In genomic region chr12:19799216-19799615, GRCh38 we compare ENCODE assay signal across 22 cellular contexts.
A peak's percentile ranks its signal among the peaks of the same experiment; 100 is the strongest.
DNase-seq lines count a peak whose midpoint lies in the region; ATAC-seq and TF ChIP-seq lines count a peak whose summit lies in the region.
"Had no signal": no experiment of that assay in that cellular context is flagged by ENCODE, and none has a peak within 500 bp of the region (broad histone marks: within the 10 kb centered on the region; RNA-seq: fewer than 3 reads in every experiment).

No MANE protein-coding gene starts in this region.

- peaks cover 3% of the 10 kb centered on the region for H3K9me3 Mint-ChIP-seq in neural crest cell

- TF ChIP-seq CTCF in PC-3 (conservative IDR thresholded peaks at IDR 0.05; ENCODE audit: low read depth, low read length), result no peak
- no peak for TF ChIP-seq CTCF in astrocyte of the spinal cord (IDR thresholded peaks at IDR 0.05; ENCODE audit: low read depth, low read length)
- no peak for TF ChIP-seq CTCF in neural crest cell (conservative IDR thresholded peaks at IDR 0.05)

- no peaks in the 10 kb centered on the region for H4K20me1 ChIP-seq in PC-3 (ENCODE audit: low read length)

- POLR2A ChIA-PET in PC-3 (lab: Charles Lee; ENCODE audit: unreplicated experiment), result no interaction called here

- H3K9me2 ChIP-seq in PC-3 (replicated peaks; ENCODE audit: low read length), result no peaks in the 10 kb centered on the region

- H3K4me1 ChIP-seq in PC-3 (ENCODE audit: insufficient read depth, low read length), result peaks cover 12% of the 10 kb centered on the region
- no peaks in the 10 kb centered on the region for H3K4me1 ChIP-seq in HAP-1
- H3K4me1 ChIP-seq: foreskin keratinocyte had no signal

- H3K4me3 ChIP-seq in PC-3 (ENCODE audit: low read length) (no peak overlapping the region), astrocyte of the spinal cord (ENCODE audit: low read depth, low read length) (no peak overlapping the region), HAP-1 (no peak overlapping the region)
- H3K4me3 ChIP-seq: tibial artery had no signal

- CTCF ChIA-PET in PC-3 (lab: Charles Lee), result no interaction called here

- in situ Hi-C loops in astrocyte of the spinal cord (cut with HindIII; ENCODE audit: low sequenced_read_pairs), result no loop called here
- in situ Hi-C loops in HAP-1 (cut with MboI; ENCODE audit: low sequenced_read_pairs), result no loop called here

- H3K27me3 Mint-ChIP-seq in neural crest cell (ENCODE audit: low read depth), result no peaks in the 10 kb centered on the region
- H3K27me3 Mint-ChIP-seq: brain; stimulated activated naive B cell treated with anti-CD40 and anti-IgM and Interleukin-4, amounts not matched to agents 10 μg/mL and 1 μg/mL and 100 μg/mL, for 72 hours had no signal

- no peak overlapping the region for H3K4me3 Mint-ChIP-seq in neural crest cell
- H3K4me3 Mint-ChIP-seq: brain; nephron; stimulated activated naive B cell treated with anti-CD40 and anti-IgM and Interleukin-4, amounts not matched to agents 10 μg/mL and 1 μg/mL and 100 μg/mL, for 72 hours had no signal

- BruUV-seq in PC-3 (replicated peaks; lab: Mats Ljungman, UMichigan), result no TSS peak

- no peaks in the 10 kb centered on the region for H3K36me3 ChIP-seq in PC-3 (ENCODE audit: low read depth, low read length)
- no peaks in the 10 kb centered on the region for H3K36me3 ChIP-seq in HAP-1 (replicated peaks)
- H3K36me3 ChIP-seq: tibial artery had no signal

- peaks cover 12% of the 10 kb centered on the region for H3K4me1 Mint-ChIP-seq in neural crest cell
- H3K4me1 Mint-ChIP-seq: brain; nephron; stimulated activated naive B cell treated with anti-CD40 and anti-IgM and Interleukin-4, amounts not matched to agents 10 μg/mL and 1 μg/mL and 100 μg/mL, for 72 hours had no signal

- H3F3A ChIP-seq in PC-3 (ENCODE audit: low read length, unreplicated experiment), result no peaks in the 10 kb centered on the region

- H3K79me2 ChIP-seq in PC-3 (ENCODE audit: low read length), result no peaks in the 10 kb centered on the region

- intact Hi-C loops in PC-3 (cut with micrococcal nuclease) (no loop called here), cardiac septum (cut with DNase I) (no loop called here)

- DNase-seq in EL (peak; percentile 16), PC-3 (peak; percentile 73), astrocyte of the spinal cord (ENCODE audit: low read depth, low spot score) (peak; percentile 88), neural crest cell (ENCODE audit: low read depth, low spot score) (no peak), HK-2 (ENCODE audit: unreplicated experiment) (no peak), cardiac septum (ENCODE audit: low spot score) (no peak), HuH-7.5 (ENCODE audit: low spot score) (no peak), HAP-1 (ENCODE audit: low spot score in 2 of 2) (no peak)
- DNase-seq: activated naive CD4-positive, alpha-beta T cell treated with anti-CD3 and anti-CD28 coated beads, Interleukin-2, amount 50 U/mL, for 16 hours; activated T-cell treated with anti-CD3 and anti-CD28 coated beads, Interleukin-2, amount 50 U/mL, for 48 hours; foreskin keratinocyte; Kasumi-1; kidney; NCI-H1105 treated with DMSO at 0.1 percent for 48 hours; NK-92 treated with Interleukin-12 subunit alpha and Interleukin-12 subunit beta, amount 100 ng/mL, for 24 hours; posterior cingulate gyrus; RPMI8226; stimulated activated naive B cell treated with anti-CD40 and anti-IgM and Interleukin-4, amounts not matched to agents 10 μg/mL and 1 μg/mL and 100 μg/mL, for 72 hours; T1000; tibial artery had no signal

- H3K4me2 ChIP-seq in PC-3 (ENCODE audit: low read length), result peak overlapping the region; percentile 62

- no peaks in the 10 kb centered on the region for H3K36me3 Mint-ChIP-seq in neural crest cell (ENCODE audit: low read depth)
- H3K36me3 Mint-ChIP-seq: brain; stimulated activated naive B cell treated with anti-CD40 and anti-IgM and Interleukin-4, amounts not matched to agents 10 μg/mL and 1 μg/mL and 100 μg/mL, for 72 hours had no signal

- no peaks in the 10 kb centered on the region for H3K9me3 ChIP-seq in PC-3 (ENCODE audit: low read length)
- H3K9me3 ChIP-seq in HAP-1, result no peaks in the 10 kb centered on the region
- H3K9me3 ChIP-seq: tibial artery had no signal

- 0 out of 2 replicates have a peak overlapping the region, but pooled peaks have one; percentile 42 for H2AFZ ChIP-seq in PC-3 (ENCODE audit: low read length)

- peak overlapping the region; percentile 12; the same call in 1 of the 2 replicates for H3K9ac ChIP-seq in PC-3 (ENCODE audit: low read length)

- H3K27ac ChIP-seq in PC-3 (ENCODE audit: low read length), result peak overlapping the region; percentile 75
- H3K27ac ChIP-seq: foreskin keratinocyte had no signal

- no peaks in the 10 kb centered on the region for H3K27me3 ChIP-seq in PC-3 (ENCODE audit: low read length)
- H3K27me3 ChIP-seq in HAP-1 (ENCODE audit: low read depth), result peaks cover 19% of the 10 kb centered on the region
- H3K27me3 ChIP-seq: foreskin keratinocyte, tibial artery had no signal

- no peak; the same call in 1 of the 2 replicates for ATAC-seq in PC-3
- ATAC-seq: foreskin keratinocyte; stimulated activated naive B cell treated with anti-CD40 and anti-IgM and Interleukin-4, amounts not matched to agents 10 μg/mL and 1 μg/mL and 100 μg/mL, for 72 hours had no signal

- H3K27ac Mint-ChIP-seq in neural crest cell (ENCODE audit: unreplicated experiment), result peak overlapping the region; percentile 38
- H3K27ac Mint-ChIP-seq: brain; nephron; stimulated activated naive B cell treated with anti-CD40 and anti-IgM and Interleukin-4, amounts not matched to agents 10 μg/mL and 1 μg/mL and 100 μg/mL, for 72 hours had no signal

Comparison
In these comparisons a context has a peak if more than half of its experiments do, and no peak if none do; other contexts are left out.
1. DNase-seq: peak in EL (single experiment), PC-3 (single experiment) and astrocyte of the spinal cord (single experiment); none in neural crest cell (single experiment), HK-2 (single experiment), cardiac septum (single experiment), HuH-7.5 (single experiment) and HAP-1 (0 of 2).